In genomic region chr17:32006957-32007462, GRCh38 we compare ENCODE assay signal across 8 cellular contexts. TPM values are rescaled to one million over a fixed set of nuclear protein-coding genes. Genes with fewer than 3 reads are reported as not detected.
DNase-seq lines count a peak whose midpoint lies in the region; ATAC-seq and TF ChIP-seq lines count a peak whose summit lies in the region.

Gene LRRC37B, plus strand, starts transcription at chr17:32007383. Its CDS starts 14,010 bp downstream, at chr17:32021393.

- H3K9me3 ChIP-seq in duodenal mucosa (ENCODE audit: control insufficient read depth in 1 of 2, low read length in 2 of 2): no peaks in the 10 kb centered on the region
- no peaks in the 10 kb centered on the region for H3K9me3 ChIP-seq in lower lobe of right lung

- H3K27ac ChIP-seq in duodenal mucosa (ENCODE audit: low read depth, low read length) (no peak within 1 kb of the TSS), lower lobe of right lung (peak within 1 kb of the TSS; percentile 83)

- H3K4me3 ChIP-seq in duodenal mucosa (ENCODE audit: low read depth in 1 of 2, low read length in 2 of 2) (peak within 1 kb of the TSS; percentile 92 to 96), lower lobe of right lung (peak within 1 kb of the TSS; percentile 77)

- peak; percentile 82 for ATAC-seq in HG03442 (IDR thresholded peaks at IDR 0.05; ENCODE audit: unreplicated experiment)
- ATAC-seq in lower lobe of right lung: peak; percentile 99

- H3K4me1 ChIP-seq in duodenal mucosa (ENCODE audit: control insufficient read depth in 1 of 2, insufficient read depth in 2 of 2, low read length in 2 of 2) (peaks cover 4 to 17% of the 10 kb centered on the region in 2 donors), lower lobe of right lung (peaks cover 33% of the 10 kb centered on the region)

- peak within 1 kb of the TSS; percentile 80 to 87 for H3K9ac ChIP-seq in duodenal mucosa (ENCODE audit: low read depth in 1 of 2, low read length in 2 of 2)

- DNase-seq in Ammon's horn (ENCODE audit: low spot score): peak; percentile 92
- DNase-seq in GM19238 (ENCODE audit: insufficient read length, low spot score): peak; percentile 79
- DNase-seq in NCI-H748 treated with DMSO at 0.1 percent for 48 hours (lab: John Stamatoyannopoulos, UW): peak; percentile 67
- DNase-seq in activated CD4-positive, alpha-beta T cell treated with anti-CD3 and anti-CD28 coated beads, Interleukin-2, amount 50 U/mL, for 48 hours: peak; percentile 91 to 93
- DNase-seq in lower lobe of right lung: peak; percentile 93
- peak; percentile 60 to 86 (median 82) for DNase-seq in stimulated activated CD4-positive, alpha-beta T cell treated with anti-CD3 and anti-CD28 coated beads, TNF-alpha, amount 100 ng/mL, for 1 hour (ENCODE audit: low read depth in 3 of 3, low spot score in 1 of 3)

- H3K36me3 ChIP-seq in duodenal mucosa (ENCODE audit: control insufficient read depth in 1 of 2, insufficient read depth in 2 of 2, low read length in 2 of 2) (no peaks in the 10 kb centered on the region), lower lobe of right lung (no peaks in the 10 kb centered on the region)

- no peaks in the 10 kb centered on the region for H3K27me3 ChIP-seq in duodenal mucosa (ENCODE audit: control insufficient read depth in 1 of 2, insufficient read depth in 2 of 2, low read length in 2 of 2)
- no peaks in the 10 kb centered on the region for H3K27me3 ChIP-seq in lower lobe of right lung (ENCODE audit: low read depth)

- peak; percentile 94 for TF ChIP-seq CTCF in lower lobe of right lung (IDR thresholded peaks at IDR 0.05)

- intact Hi-C loops in lower lobe of right lung (cut with DNase I): no loop called here

RNA-seq across cellular contexts. Expression of gene LRRC37B, which starts in this region (rescaled TPM):
- total RNA-seq in lower lobe of right lung: 19.1 TPM
